In the genomic region with DNA sequence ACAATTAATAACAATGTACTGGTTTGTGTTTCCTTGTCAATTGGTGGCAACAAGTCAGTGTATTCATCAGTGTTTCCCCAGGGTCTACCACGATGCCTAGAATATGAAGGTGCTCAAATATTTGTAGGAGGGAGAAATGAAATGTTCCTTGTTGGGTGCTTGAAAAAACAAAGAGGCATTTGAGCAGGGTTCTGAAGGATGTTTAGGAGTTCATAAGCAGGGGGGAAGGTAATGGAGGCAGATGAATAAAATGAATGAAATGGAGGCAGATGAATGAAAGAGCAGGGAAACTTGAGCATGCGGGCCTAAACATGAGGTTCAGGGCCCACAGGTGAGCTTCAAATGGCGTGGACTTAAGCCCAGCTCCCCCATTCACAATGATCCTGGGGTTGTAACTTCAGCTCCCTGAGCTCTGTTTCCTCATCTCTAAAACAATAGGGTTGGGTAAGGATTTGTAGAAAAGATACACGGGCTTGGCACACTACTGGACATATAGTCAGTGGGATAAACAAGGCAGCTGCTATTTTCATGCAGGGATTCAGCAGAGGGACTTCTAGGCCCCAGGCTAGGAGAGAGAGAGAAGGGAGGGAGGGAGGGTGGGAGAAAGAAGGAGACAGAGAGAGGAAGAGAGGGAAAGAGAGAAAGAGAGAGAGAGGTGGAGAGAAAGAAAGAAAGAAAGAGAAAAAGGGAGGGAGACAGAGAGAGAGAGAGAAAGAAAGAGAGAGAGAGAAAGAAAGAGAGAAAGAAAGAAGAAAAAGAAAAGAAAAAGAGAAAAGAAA, we compare ENCODE assay signal across 19 cellular contexts.
A peak's percentile ranks its signal among the peaks of the same experiment; 100 is the strongest.
DNase-seq lines count a peak whose midpoint lies in the region; TF ChIP-seq lines count a peak whose summit lies in the region.
"Had no signal": no experiment of that assay in that cellular context is flagged by ENCODE, and none has a peak within 500 bp of the region (broad histone marks: within the 10 kb centered on the region; RNA-seq: fewer than 3 reads in every experiment).

No MANE protein-coding gene starts in this region.

- peaks cover 9% of the 10 kb centered on the region; the same call in 1 of the 2 replicates for H3K4me1 ChIP-seq in Caco-2
- peaks cover 45% of the 10 kb centered on the region for H3K4me1 ChIP-seq in SJSA1 (replicated peaks)
- peaks cover 11% of the 10 kb centered on the region for H3K4me1 ChIP-seq in hepatocyte (ENCODE audit: insufficient read depth)
- H3K4me1 ChIP-seq in transverse colon, result peaks cover 0 to 11% (median 3%) of the 10 kb centered on the region in 4 donors
- H3K4me1 ChIP-seq: right lobe of liver had no signal

- in situ Hi-C loops in transverse colon (cut with MboI; ENCODE audit: low pct_ligation_motif_present in 1 of 4, low pct_unique_long_range_greater_than_20kb in 1 of 4, low sequenced_read_pairs in 3 of 4), result no loop called here

- no peak for TF ChIP-seq POLR2A in transverse colon (IDR thresholded peaks at IDR 0.05)

- H3K4me2 ChIP-seq in hepatocyte, result no peak overlapping the region

- DNase-seq in Caco-2, result no peak
- no peak for DNase-seq in SJSA1 (ENCODE audit: low read depth in 1 of 2, low spot score in 2 of 2)
- DNase-seq in hepatocyte (ENCODE audit: low spot score), result no peak
- no peak for DNase-seq in activated gamma-delta T cell treated with Interleukin-2 at 50 U/mL for 16 hours
- no peak for DNase-seq in DMS79 treated with DMSO at 0.1 percent for 48 hours (lab: John Stamatoyannopoulos, UW)
- no peak for DNase-seq in transverse colon
- no peak for DNase-seq in NOMO-1 treated with DMSO at 0.1 percent for 48 hours (lab: John Stamatoyannopoulos, UW; ENCODE audit: unreplicated experiment)
- DNase-seq: activated naive CD8-positive, alpha-beta T cell treated with anti-CD3 and anti-CD28 coated beads, Interleukin-2, amount 10 ng/mL, durations not matched to agents 7 days and 5 days; activated T-cell treated with anti-CD3 and anti-CD28 coated beads, Interleukin-2, amount 50 U/mL, for 48 hours; effector memory CD4-positive, alpha-beta T cell; foreskin keratinocyte; MM.1S; NCI-H187 treated with DMSO at 0.1 percent for 48 hours; OCI-M1; right lobe of liver; stimulated activated CD4-positive, alpha-beta T cell treated with anti-CD3 and anti-CD28 coated beads, Interleukin-2, amount 100 ng/mL, for 24 hours had no signal

- H3K9me2 ChIP-seq in hepatocyte (replicated peaks; ENCODE audit: insufficient read depth), result no peaks in the 10 kb centered on the region

- 86% methylated on average over 4 of the region's 4 CpGs for WGBS in hepatocyte (ENCODE audit: low lambda C conversion rate, missing lambda C conversion rate)
- 66 to 72% methylated on average over 3 to 4 of the region's 4 CpGs for WGBS in transverse colon (ENCODE audit: low coverage in 1 of 2), 2 donors

- POLR2A ChIA-PET in Caco-2 (lab: Charles Lee), result no interaction called here

- TF ChIP-seq CTCF in Caco-2 (IDR thresholded peaks at IDR 0.05; ENCODE audit: insufficient read depth in 1 of 2, low read depth in 1 of 2, low read length in 1 of 2, severe bottlenecking in 1 of 2, unreplicated experiment in 1 of 2), result no peak
- no peak for TF ChIP-seq CTCF in hepatocyte (IDR thresholded peaks at IDR 0.05; ENCODE audit: poor library complexity)
- TF ChIP-seq CTCF in transverse colon (IDR thresholded peaks at IDR 0.05), result no peak

- H3K27ac Mint-ChIP-seq in Caco-2 (ENCODE audit: unreplicated experiment), result peak overlapping the region; percentile 43
- H3K27ac Mint-ChIP-seq: activated naive CD8-positive, alpha-beta T cell treated with anti-CD3 and anti-CD28 coated beads, Interleukin-2, amount 10 ng/mL, durations not matched to agents 7 days and 5 days; memory B cell had no signal

- no peaks in the 10 kb centered on the region for H3K9me3 Mint-ChIP-seq in Caco-2 (ENCODE audit: unreplicated experiment)

- BruUV-seq in Caco-2 (replicated peaks; lab: Mats Ljungman, UMichigan), result no TSS peak

- intact Hi-C loops in Caco-2 (cut with micrococcal nuclease; ENCODE audit: unreplicated experiment) (no loop called here), transverse colon (cut with DNase I; ENCODE audit: low total_unique reads) (no loop called here)

- TF ChIP-seq EP300 in transverse colon (IDR thresholded peaks at IDR 0.05; ENCODE audit: low read depth), result no peak

- peak overlapping the region; percentile 95 for H3K27ac ChIP-seq in SJSA1
- peak overlapping the region; percentile 54 for H3K27ac ChIP-seq in hepatocyte
- peak overlapping the region in 16 of 21 experiments; percentile 19 to 84 (median 70) for H3K27ac ChIP-seq in skin epidermis
- H3K27ac ChIP-seq in transverse colon, result peak overlapping the region in 1 of 4 donors; percentile 29
- H3K27ac ChIP-seq: right lobe of liver, thoracic aorta had no signal

- no peak overlapping the region for H2AFZ ChIP-seq in hepatocyte

- no peak overlapping the region for H3K4me3 Mint-ChIP-seq in Caco-2 (ENCODE audit: unreplicated experiment)
- H3K4me3 Mint-ChIP-seq: activated naive CD8-positive, alpha-beta T cell treated with anti-CD3 and anti-CD28 coated beads, Interleukin-2, amount 10 ng/mL, durations not matched to agents 7 days and 5 days; memory B cell had no signal

- CTCF ChIA-PET in Caco-2 (lab: Charles Lee), result no interaction called here

- H3K27me3 Mint-ChIP-seq in Caco-2 (ENCODE audit: insufficient read depth, unreplicated experiment), result no peaks in the 10 kb centered on the region
- H3K27me3 Mint-ChIP-seq: activated naive CD8-positive, alpha-beta T cell treated with anti-CD3 and anti-CD28 coated beads, Interleukin-2, amount 10 ng/mL, durations not matched to agents 7 days and 5 days had no signal

- H3K9me3 ChIP-seq in Caco-2 (no peaks in the 10 kb centered on the region), SJSA1 (replicated peaks) (no peaks in the 10 kb centered on the region), hepatocyte (ENCODE audit: low read depth) (no peaks in the 10 kb centered on the region), transverse colon (no peaks in the 10 kb centered on the region)
- H3K9me3 ChIP-seq: right lobe of liver, thoracic aorta had no signal

- no peaks in the 10 kb centered on the region for H3K4me1 Mint-ChIP-seq in Caco-2 (ENCODE audit: low read depth, unreplicated experiment)
- H3K4me1 Mint-ChIP-seq: activated naive CD8-positive, alpha-beta T cell treated with anti-CD3 and anti-CD28 coated beads, Interleukin-2, amount 10 ng/mL, durations not matched to agents 7 days and 5 days had no signal

- H3K79me2 ChIP-seq in hepatocyte, result no peaks in the 10 kb centered on the region

- no peak overlapping the region for H3K4me3 ChIP-seq in Caco-2 (ENCODE audit: low read depth, low read length)
- H3K4me3 ChIP-seq in SJSA1, result no peak overlapping the region
- H3K4me3 ChIP-seq in hepatocyte, result no peak overlapping the region
- H3K4me3 ChIP-seq in skin epidermis, result no peak overlapping the region
- H3K4me3 ChIP-seq in transverse colon, result no peak overlapping the region
- H3K4me3 ChIP-seq: right lobe of liver, thoracic aorta had no signal

- H4K20me1 ChIP-seq in hepatocyte (ENCODE audit: insufficient read depth, poor library complexity, severe bottlenecking), result no peaks in the 10 kb centered on the region

- H3K27me3 ChIP-seq in Caco-2 (replicated peaks; ENCODE audit: control insufficient read depth, insufficient read depth, low read length) (no peaks in the 10 kb centered on the region), SJSA1 (replicated peaks) (no peaks in the 10 kb centered on the region), hepatocyte (no peaks in the 10 kb centered on the region), transverse colon (no peaks in the 10 kb centered on the region)
- H3K27me3 ChIP-seq: foreskin keratinocyte, right lobe of liver had no signal

- no peaks in the 10 kb centered on the region for H3K36me3 Mint-ChIP-seq in Caco-2 (ENCODE audit: insufficient read depth, unreplicated experiment)
- H3K36me3 Mint-ChIP-seq: activated naive CD8-positive, alpha-beta T cell treated with anti-CD3 and anti-CD28 coated beads, Interleukin-2, amount 10 ng/mL, durations not matched to agents 7 days and 5 days; memory B cell had no signal

- H3K36me3 ChIP-seq in Caco-2 (ENCODE audit: control insufficient read depth, insufficient read depth, low read length), result no peaks in the 10 kb centered on the region
- no peaks in the 10 kb centered on the region for H3K36me3 ChIP-seq in SJSA1
- no peaks in the 10 kb centered on the region for H3K36me3 ChIP-seq in hepatocyte (replicated peaks; ENCODE audit: insufficient read depth, low read depth)
- H3K36me3 ChIP-seq in transverse colon, result no peaks in the 10 kb centered on the region
- H3K36me3 ChIP-seq: right lobe of liver, thoracic aorta had no signal
